In the genomic region with DNA sequence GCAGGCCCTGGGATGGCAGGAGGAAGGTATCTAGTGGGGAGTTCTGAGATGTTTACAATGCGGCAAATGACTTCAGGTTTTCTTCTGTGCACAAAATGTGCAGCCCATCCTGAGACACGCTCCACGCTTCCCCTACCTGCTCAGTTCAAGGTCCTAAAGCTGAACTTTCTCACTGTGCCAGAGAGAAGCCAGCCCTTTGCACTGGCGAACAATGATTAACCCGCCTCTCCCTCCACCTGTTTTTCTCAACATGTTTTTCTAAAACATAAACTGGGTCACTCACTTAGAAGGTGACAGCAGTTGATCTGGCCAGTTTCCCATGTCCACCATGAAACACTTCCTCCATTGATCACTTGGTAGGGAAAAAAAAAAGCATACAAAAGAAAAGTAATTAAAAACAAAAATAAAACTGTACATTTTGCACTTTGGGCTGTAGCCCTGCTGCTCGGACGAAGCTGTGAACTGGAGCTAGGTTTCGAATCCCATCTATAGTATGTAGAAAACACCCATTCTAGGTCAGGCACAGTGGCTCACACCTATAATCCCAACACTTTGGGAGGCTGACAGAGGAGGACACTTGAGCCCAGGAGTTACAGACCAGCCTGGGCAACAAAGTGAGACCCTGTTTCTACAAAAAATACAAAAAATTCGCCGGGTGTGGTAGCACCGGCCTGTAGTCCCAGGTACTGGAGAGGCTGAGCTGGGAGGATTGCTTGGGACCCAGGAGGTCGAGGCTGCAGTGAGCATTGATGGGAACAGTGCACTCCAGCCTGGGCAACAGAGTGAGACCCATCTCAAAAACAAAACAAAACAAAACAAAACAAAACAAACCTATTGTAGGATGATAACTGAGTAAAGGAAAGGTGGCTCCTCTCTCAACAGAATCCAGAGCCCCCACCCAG, we compare ENCODE assay signal across 1 cellular context.
TF ChIP-seq lines count a peak whose summit lies in the region.

No MANE protein-coding gene starts in this region.

TF ChIP-seq in HepG2, 621 proteins besides CTCF, POLR2A, EP300 and RAD21 (continued from another document and continues in another):
- TF ChIP-seq ZBTB38 (CRISPR knock-in tag; IDR thresholded peaks at IDR 0.05) (peak; percentile 85), ZNF281 (CRISPR knock-in tag; IDR thresholded peaks at IDR 0.05; ENCODE audit: borderline replicate concordance) (peak; percentile 45; the same call in 1 of the 2 replicates), NFKB2 (CRISPR knock-in tag; IDR thresholded peaks at IDR 0.05; ENCODE audit: borderline replicate concordance) (no peak), SMARCC2 (IDR thresholded peaks at IDR 0.05) (0 out of 2 replicates have a peak, but pooled peaks have one; percentile 21), HNRNPH1 (optimal IDR thresholded peaks at IDR 0.05; ENCODE audit: low read depth, low read length) (no peak), BRF2 (CRISPR knock-in tag; IDR thresholded peaks at IDR 0.05) (peak; percentile 81; the same call in 1 of the 2 replicates), HOXA7 (CRISPR knock-in tag; IDR thresholded peaks at IDR 0.05) (no peak), POLR2AphosphoS5 (IDR thresholded peaks at IDR 0.05; ENCODE audit: low read depth, low read length) (peak; percentile 78), MEIS2 (CRISPR knock-in tag; IDR thresholded peaks at IDR 0.05) (no peak; the same call in none of the 2 replicates), JUNB (CRISPR knock-in tag; IDR thresholded peaks at IDR 0.05; ENCODE audit: borderline replicate concordance) (no peak), FLYWCH1 (CRISPR knock-in tag; IDR thresholded peaks at IDR 0.05) (no peak), JUN (CRISPR knock-in tag; IDR thresholded peaks at IDR 0.05) (peak; percentile 6), ZKSCAN8 (CRISPR knock-in tag; IDR thresholded peaks at IDR 0.05; ENCODE audit: borderline replicate concordance) (peak; percentile 83; the same call in 1 of the 2 replicates), THYN1 (CRISPR knock-in tag; IDR thresholded peaks at IDR 0.05; ENCODE audit: borderline replicate concordance, low read depth) (peak; percentile 97; the same call in 1 of the 2 replicates), MEIS1 (CRISPR knock-in tag; IDR thresholded peaks at IDR 0.05; ENCODE audit: borderline replicate concordance) (peak; percentile 71; the same call in 1 of the 2 replicates), ZNF292 (CRISPR knock-in tag; IDR thresholded peaks at IDR 0.05; ENCODE audit: borderline replicate concordance, low read depth) (peak; percentile 53), ARID5B (CRISPR knock-in tag; IDR thresholded peaks at IDR 0.05) (peak; percentile 97), ZSCAN30 (CRISPR knock-in tag; IDR thresholded peaks at IDR 0.05) (no peak), ZFY (CRISPR knock-in tag; IDR thresholded peaks at IDR 0.05) (0 out of 2 replicates have a peak, but pooled peaks have one; percentile 20), ZNF788 (CRISPR knock-in tag; IDR thresholded peaks at IDR 0.05; ENCODE audit: borderline replicate concordance) (peak; percentile 64; the same call in 1 of the 2 replicates), SNAPC2 (CRISPR knock-in tag; IDR thresholded peaks at IDR 0.05) (peak; percentile 85; the same call in 1 of the 2 replicates), ZNF547 (CRISPR knock-in tag; IDR thresholded peaks at IDR 0.05) (0 out of 2 replicates have a peak, but pooled peaks have one; percentile 30), THAP9 (CRISPR knock-in tag; IDR thresholded peaks at IDR 0.05; ENCODE audit: borderline replicate concordance) (peak; percentile 2; the same call in 1 of the 2 replicates), KDM5B (CRISPR knock-in tag; IDR thresholded peaks at IDR 0.05; ENCODE audit: borderline replicate concordance) (peak; percentile 46; the same call in 1 of the 2 replicates), ZNF615 (CRISPR knock-in tag; IDR thresholded peaks at IDR 0.05; ENCODE audit: borderline replicate concordance) (no peak), CBX2 (IDR thresholded peaks at IDR 0.05; ENCODE audit: low read depth, low read length) (no peak), CBX2 (CRISPR knock-in tag; IDR thresholded peaks at IDR 0.05; ENCODE audit: low read depth) (no peak)
- TF ChIP-seq, protein P1, sequence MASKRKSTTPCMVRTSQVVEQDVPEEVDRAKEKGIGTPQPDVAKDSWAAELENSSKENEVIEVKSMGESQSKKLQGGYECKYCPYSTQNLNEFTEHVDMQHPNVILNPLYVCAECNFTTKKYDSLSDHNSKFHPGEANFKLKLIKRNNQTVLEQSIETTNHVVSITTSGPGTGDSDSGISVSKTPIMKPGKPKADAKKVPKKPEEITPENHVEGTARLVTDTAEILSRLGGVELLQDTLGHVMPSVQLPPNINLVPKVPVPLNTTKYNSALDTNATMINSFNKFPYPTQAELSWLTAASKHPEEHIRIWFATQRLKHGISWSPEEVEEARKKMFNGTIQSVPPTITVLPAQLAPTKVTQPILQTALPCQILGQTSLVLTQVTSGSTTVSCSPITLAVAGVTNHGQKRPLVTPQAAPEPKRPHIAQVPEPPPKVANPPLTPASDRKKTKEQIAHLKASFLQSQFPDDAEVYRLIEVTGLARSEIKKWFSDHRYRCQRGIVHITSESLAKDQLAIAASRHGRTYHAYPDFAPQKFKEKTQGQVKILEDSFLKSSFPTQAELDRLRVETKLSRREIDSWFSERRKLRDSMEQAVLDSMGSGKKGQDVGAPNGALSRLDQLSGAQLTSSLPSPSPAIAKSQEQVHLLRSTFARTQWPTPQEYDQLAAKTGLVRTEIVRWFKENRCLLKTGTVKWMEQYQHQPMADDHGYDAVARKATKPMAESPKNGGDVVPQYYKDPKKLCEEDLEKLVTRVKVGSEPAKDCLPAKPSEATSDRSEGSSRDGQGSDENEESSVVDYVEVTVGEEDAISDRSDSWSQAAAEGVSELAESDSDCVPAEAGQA (IDR thresholded peaks at IDR 0.05; ENCODE audit: low read depth): peak; percentile 58; the same call in 1 of the 2 replicates
- TF ChIP-seq, protein P1 (CRISPR knock-in tag; IDR thresholded peaks at IDR 0.05; ENCODE audit: borderline replicate concordance): no peak
- TF ChIP-seq, protein P2, sequence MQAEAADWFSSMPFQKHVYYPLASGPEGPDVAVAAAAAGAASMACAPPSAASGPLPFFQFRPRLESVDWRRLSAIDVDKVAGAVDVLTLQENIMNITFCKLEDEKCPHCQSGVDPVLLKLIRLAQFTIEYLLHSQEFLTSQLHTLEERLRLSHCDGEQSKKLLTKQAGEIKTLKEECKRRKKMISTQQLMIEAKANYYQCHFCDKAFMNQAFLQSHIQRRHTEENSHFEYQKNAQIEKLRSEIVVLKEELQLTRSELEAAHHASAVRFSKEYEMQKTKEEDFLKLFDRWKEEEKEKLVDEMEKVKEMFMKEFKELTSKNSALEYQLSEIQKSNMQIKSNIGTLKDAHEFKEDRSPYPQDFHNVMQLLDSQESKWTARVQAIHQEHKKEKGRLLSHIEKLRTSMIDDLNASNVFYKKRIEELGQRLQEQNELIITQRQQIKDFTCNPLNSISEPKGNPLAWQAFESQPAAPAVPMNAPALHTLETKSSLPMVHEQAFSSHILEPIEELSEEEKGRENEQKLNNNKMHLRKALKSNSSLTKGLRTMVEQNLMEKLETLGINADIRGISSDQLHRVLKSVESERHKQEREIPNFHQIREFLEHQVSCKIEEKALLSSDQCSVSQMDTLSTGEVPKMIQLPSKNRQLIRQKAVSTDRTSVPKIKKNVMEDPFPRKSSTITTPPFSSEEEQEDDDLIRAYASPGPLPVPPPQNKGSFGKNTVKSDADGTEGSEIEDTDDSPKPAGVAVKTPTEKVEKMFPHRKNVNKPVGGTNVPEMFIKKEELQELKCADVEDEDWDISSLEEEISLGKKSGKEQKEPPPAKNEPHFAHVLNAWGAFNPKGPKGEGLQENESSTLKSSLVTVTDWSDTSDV (CRISPR knock-in tag; IDR thresholded peaks at IDR 0.05): no peak
- TF ChIP-seq, protein P3, sequence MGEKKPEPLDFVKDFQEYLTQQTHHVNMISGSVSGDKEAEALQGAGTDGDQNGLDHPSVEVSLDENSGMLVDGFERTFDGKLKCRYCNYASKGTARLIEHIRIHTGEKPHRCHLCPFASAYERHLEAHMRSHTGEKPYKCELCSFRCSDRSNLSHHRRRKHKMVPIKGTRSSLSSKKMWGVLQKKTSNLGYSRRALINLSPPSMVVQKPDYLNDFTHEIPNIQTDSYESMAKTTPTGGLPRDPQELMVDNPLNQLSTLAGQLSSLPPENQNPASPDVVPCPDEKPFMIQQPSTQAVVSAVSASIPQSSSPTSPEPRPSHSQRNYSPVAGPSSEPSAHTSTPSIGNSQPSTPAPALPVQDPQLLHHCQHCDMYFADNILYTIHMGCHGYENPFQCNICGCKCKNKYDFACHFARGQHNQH (CRISPR knock-in tag; IDR thresholded peaks at IDR 0.05): peak; percentile 89; the same call in 1 of the 2 replicates
